8 cellular contexts compared by ENCODE assay signal in the genomic region with DNA sequence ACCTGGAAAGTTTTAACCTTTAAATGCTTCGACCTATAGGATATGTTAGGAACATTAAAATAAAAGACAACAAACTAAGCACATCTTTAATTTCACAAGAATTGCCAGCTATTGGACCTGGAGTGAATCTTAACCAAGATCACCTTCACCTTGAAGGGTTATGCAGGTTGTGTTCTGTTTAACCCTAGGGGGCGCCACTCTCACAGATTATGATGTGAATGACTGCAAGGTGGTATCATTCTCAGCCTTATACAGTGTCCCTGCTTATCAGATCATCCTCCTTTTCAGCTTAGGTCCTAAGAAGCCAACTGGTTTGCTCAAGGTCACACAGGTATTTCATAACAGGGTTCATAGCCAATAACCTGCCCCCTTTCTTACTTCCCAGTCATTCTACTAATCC. TPM values are rescaled to one million over a fixed set of nuclear protein-coding genes. Genes with fewer than 3 reads are reported as not detected.
DNase-seq lines count a peak whose midpoint lies in the region; ATAC-seq, FAIRE-seq and TF ChIP-seq lines count a peak whose summit lies in the region.

No MANE protein-coding gene starts in this region.

- no peak overlapping the region for H3K27ac Mint-ChIP-seq in HFFc6
- no peak overlapping the region for H3K27ac Mint-ChIP-seq in activated CD4-positive, alpha-beta memory T cell treated with anti-CD3 and anti-CD28 coated beads, Interleukin-2, amount 10 ng/mL, durations not matched to agents 7 days and 5 days

- no peak for TF ChIP-seq POLR2A in H54 (IDR thresholded peaks at IDR 0.05; ENCODE audit: low read depth, low read length)

- no peak for FAIRE-seq in H54 (lab: Jason Lieb, UNC)

- no peaks in the 10 kb centered on the region for H3K4me1 Mint-ChIP-seq in HFFc6 (ENCODE audit: low read depth)
- H3K4me1 Mint-ChIP-seq in activated CD4-positive, alpha-beta memory T cell treated with anti-CD3 and anti-CD28 coated beads, Interleukin-2, amount 10 ng/mL, durations not matched to agents 7 days and 5 days = peaks cover 19% of the 10 kb centered on the region

- H3K9me3 Mint-ChIP-seq in HFFc6 = no peaks in the 10 kb centered on the region
- H3K9me3 Mint-ChIP-seq in activated CD4-positive, alpha-beta memory T cell treated with anti-CD3 and anti-CD28 coated beads, Interleukin-2, amount 10 ng/mL, durations not matched to agents 7 days and 5 days = no peaks in the 10 kb centered on the region

- TF ChIP-seq CTCF in HFFc6 (IDR thresholded peaks at IDR 0.05) (peak; percentile 47; the same call in 1 of the 2 replicates), retinal pigment epithelial cell (conservative IDR thresholded peaks at IDR 0.05; ENCODE audit: low read depth, low read length) (peak; percentile 15)

- CTCF ChIA-PET in activated CD4-positive, alpha-beta memory T cell treated with anti-CD3 and anti-CD28 coated beads, Interleukin-2, amount 10 ng/mL, durations not matched to agents 7 days and 5 days (lab: Charles Lee) = interaction anchor here (1.2 to 1.6 kb wide), 2 partner anchors 12 to 15 kb away, joined by 3 read pairs; no protein-coding TSS in a partner anchor

- POLR2A ChIA-PET in activated CD4-positive, alpha-beta memory T cell treated with anti-CD3 and anti-CD28 coated beads, Interleukin-2, amount 10 ng/mL, durations not matched to agents 7 days and 5 days (lab: Charles Lee) = interaction anchor here (1.4 to 2.2 kb wide), 2 partner anchors 16 to 21 kb away, joined by 3 to 9 read pairs; no protein-coding TSS in a partner anchor

- H3K36me3 Mint-ChIP-seq in HFFc6 (ENCODE audit: low read depth) = no peaks in the 10 kb centered on the region
- peaks cover 23% of the 10 kb centered on the region for H3K36me3 Mint-ChIP-seq in activated CD4-positive, alpha-beta memory T cell treated with anti-CD3 and anti-CD28 coated beads, Interleukin-2, amount 10 ng/mL, durations not matched to agents 7 days and 5 days (ENCODE audit: low read depth)

- DNase-seq in NCI-H82 (lab: John Stamatoyannopoulos, UW) (peak; percentile 62), NCI-H82 treated with DMSO at 0.1 percent for 48 hours (lab: John Stamatoyannopoulos, UW; ENCODE audit: unreplicated experiment) (no peak), HFFc6 (no peak), retinal pigment epithelial cell (ENCODE audit: low read depth) (no peak), H54 (ENCODE audit: insufficient read length, low spot score) (no peak), anterior cingulate cortex (lab: John Stamatoyannopoulos, UW) (no peak)
- DNase-seq in activated CD4-positive, alpha-beta memory T cell treated with anti-CD3 and anti-CD28 coated beads, Interleukin-2, amount 10 ng/mL, durations not matched to agents 7 days and 5 days = peak; percentile 18

- no peak overlapping the region for H3K4me3 Mint-ChIP-seq in HFFc6
- H3K4me3 Mint-ChIP-seq in activated CD4-positive, alpha-beta memory T cell treated with anti-CD3 and anti-CD28 coated beads, Interleukin-2, amount 10 ng/mL, durations not matched to agents 7 days and 5 days = no peak overlapping the region

- no peak for ATAC-seq in GM18519 (IDR thresholded peaks at IDR 0.05; ENCODE audit: low FRiP score, unreplicated experiment)

- no peak overlapping the region for H3K4me3 ChIP-seq in retinal pigment epithelial cell (ENCODE audit: low read length)

- H3K27me3 Mint-ChIP-seq in HFFc6 (ENCODE audit: insufficient read depth) = no peaks in the 10 kb centered on the region; the same call in 1 of the 2 replicates
- H3K27me3 Mint-ChIP-seq in activated CD4-positive, alpha-beta memory T cell treated with anti-CD3 and anti-CD28 coated beads, Interleukin-2, amount 10 ng/mL, durations not matched to agents 7 days and 5 days = no peaks in the 10 kb centered on the region

RNA-seq across cellular contexts. Expression of gene INTS6L, which starts 23.5 kb away (rescaled TPM):
- total RNA-seq in HFFc6 (2021; fragmentation: NEBNext Ultra II Directional; extraction: Animal tissue kit (Norgen Biotek cat#: 25700)) = 1 to 10 TPM; 1.3 to 2.0 (median 1.8) TPM
- 10 to 100 TPM; 25.0 to 29.0 TPM for total RNA-seq in activated CD4-positive, alpha-beta memory T cell treated with anti-CD3 and anti-CD28 coated beads, Interleukin-2, amount 10 ng/mL, durations not matched to agents 7 days and 5 days

Comparison
In these comparisons a context has a peak if more than half of its experiments do, and no peak if none do; other contexts are left out.
1. DNase-seq: peak in NCI-H82 (single experiment) and activated CD4-positive, alpha-beta memory T cell treated with anti-CD3 and anti-CD28 coated beads, Interleukin-2, amount 10 ng/mL, durations not matched to agents 7 days and 5 days (single experiment); none in NCI-H82 treated with DMSO at 0.1 percent for 48 hours (single experiment), HFFc6 (single experiment), retinal pigment epithelial cell (single experiment), H54 (single experiment) and anterior cingulate cortex (0 of 58).
2. RNA of gene INTS6L, which starts 23.5 kb away (total RNA-seq): 25.0 to 29.0 TPM in activated CD4-positive, alpha-beta memory T cell treated with anti-CD3 and anti-CD28 coated beads, Interleukin-2, amount 10 ng/mL, durations not matched to agents 7 days and 5 days; 1.3 to 2.0 TPM in HFFc6; every median in the first group is over 4 times any median in the second.